Comparison of ENCODE assay signal across 16 cellular contexts in genomic region chr6:107801195-107801594, GRCh38. TPM values are rescaled to one million over a fixed set of nuclear protein-coding genes. Genes with fewer than 3 reads are reported as not detected.
DNase-seq lines count a peak whose midpoint lies in the region; ATAC-seq and TF ChIP-seq lines count a peak whose summit lies in the region.
"Had no signal": no experiment of that assay in that cellular context is flagged by ENCODE, and none has a peak within 500 bp of the region (broad histone marks: within the 10 kb centered on the region; RNA-seq: fewer than 3 reads in every experiment).

No MANE protein-coding gene starts in this region.

- H3K4me3 ChIP-seq in mammary epithelial cell (replicated peaks in 1 of 3; ENCODE audit: insufficient read depth in 1 of 3, low read depth in 2 of 3, low read length in 3 of 3): no peak overlapping the region
- no peak overlapping the region for H3K4me3 ChIP-seq in breast epithelium
- H3K4me3 ChIP-seq: MG63 had no signal

- H2AFZ ChIP-seq in mammary epithelial cell (ENCODE audit: low read depth, low read length): peak overlapping the region; percentile 43

- peak overlapping the region; percentile 1 for H3K27ac Mint-ChIP-seq in activated CD8-positive, alpha-beta T cell treated with anti-CD3 and anti-CD28 coated beads for 36 hours
- H3K27ac Mint-ChIP-seq in memory B cell: peak overlapping the region; percentile 3

- H3K9me3 ChIP-seq in mammary epithelial cell (replicated peaks; ENCODE audit: insufficient read depth, low read length) (no peaks in the 10 kb centered on the region), breast epithelium (no peaks in the 10 kb centered on the region)
- H3K9me3 ChIP-seq: MG63 had no signal

- no peaks in the 10 kb centered on the region for H3K36me3 ChIP-seq in mammary epithelial cell (ENCODE audit: insufficient read depth, low read length)
- no peaks in the 10 kb centered on the region for H3K36me3 ChIP-seq in breast epithelium
- H3K36me3 ChIP-seq: MG63 had no signal

- H3K4me2 ChIP-seq in mammary epithelial cell (ENCODE audit: insufficient read depth, low read depth, low read length): no peak overlapping the region

- H3K9me3 Mint-ChIP-seq in activated CD8-positive, alpha-beta T cell treated with anti-CD3 and anti-CD28 coated beads for 36 hours: peaks cover 7% of the 10 kb centered on the region
- no peaks in the 10 kb centered on the region for H3K9me3 Mint-ChIP-seq in memory B cell

- H4K20me1 ChIP-seq in mammary epithelial cell (ENCODE audit: insufficient read depth, low read length): no peaks in the 10 kb centered on the region

- DNase-seq in mammary epithelial cell (no peak), breast epithelium (ENCODE audit: low spot score in 2 of 2) (no peak), memory B cell (ENCODE audit: low spot score in 2 of 2) (no peak), anterior cingulate cortex (lab: John Stamatoyannopoulos, UW) (no peak)
- no peak for DNase-seq in activated CD8-positive, alpha-beta T cell treated with anti-CD3 and anti-CD28 coated beads for 36 hours
- DNase-seq: MG63, NCI-H1092 treated with DMSO at 0.1 percent for 48 hours, NCI-H1694 treated with DMSO at 0.1 percent for 48 hours, NCI-H446, NCI-H774, Right ventricle myocardium superior had no signal

- dilution Hi-C loops in mammary epithelial cell (cut with HindIII; ENCODE audit: low sequenced_read_pairs): no loop called here

- no peak for TF ChIP-seq POLR2A in breast epithelium (IDR thresholded peaks at IDR 0.05)

- in situ Hi-C loops in mammary epithelial cell (cut with MboI; ENCODE audit: low sequenced_read_pairs in 2 of 2): loop anchor here in 1 of 2 donors (5.0 kb wide), 1 partner anchor 46 kb away; no protein-coding TSS in a partner anchor

- TF ChIP-seq CTCF in mammary epithelial cell (conservative IDR thresholded peaks at IDR 0.05 in 1 of 2, IDR thresholded peaks at IDR 0.05 in 1 of 2; ENCODE audit: extremely low read depth in 1 of 2, insufficient read depth in 1 of 2, low read depth in 1 of 2, low read length in 2 of 2) (no peak), breast epithelium (IDR thresholded peaks at IDR 0.05) (no peak)
- no peak for TF ChIP-seq CTCF in activated CD8-positive, alpha-beta T cell treated with anti-CD3 and anti-CD28 coated beads for 36 hours (IDR thresholded peaks at IDR 0.05)

- H3K36me3 Mint-ChIP-seq in activated CD8-positive, alpha-beta T cell treated with anti-CD3 and anti-CD28 coated beads for 36 hours (ENCODE audit: low read depth): peaks cover 9% of the 10 kb centered on the region
- H3K36me3 Mint-ChIP-seq in memory B cell: peaks cover 3% of the 10 kb centered on the region

- H3K27ac ChIP-seq in mammary epithelial cell (ENCODE audit: insufficient read depth, low read depth, low read length): no peak overlapping the region
- no peak overlapping the region for H3K27ac ChIP-seq in breast epithelium

- intact Hi-C loops in mammary epithelial cell (cut with micrococcal nuclease): loop anchor here (2.0 kb wide), 1 partner anchor 20 kb away; no protein-coding TSS in a partner anchor
- intact Hi-C loops in breast epithelium (cut with DNase I; ENCODE audit: low total_unique reads): no loop called here
- intact Hi-C loops in activated CD8-positive, alpha-beta T cell treated with anti-CD3 and anti-CD28 coated beads for 36 hours (cut with micrococcal nuclease): loop anchor here (2.0 kb wide), 1 partner anchor 48 kb away; no protein-coding TSS in a partner anchor

- H3K27me3 ChIP-seq in mammary epithelial cell (ENCODE audit: insufficient read depth, low read length): no peaks in the 10 kb centered on the region
- no peaks in the 10 kb centered on the region for H3K27me3 ChIP-seq in breast epithelium

- CTCF ChIA-PET in mammary epithelial cell (lab: Charles Lee; ENCODE audit: low non-redundant PET): interaction anchor here (0.6 kb wide), 1 partner anchor 649 kb away, joined by 5 read pairs; no protein-coding TSS in a partner anchor
- CTCF ChIA-PET in activated CD8-positive, alpha-beta T cell treated with anti-CD3 and anti-CD28 coated beads for 36 hours (lab: Charles Lee): interaction anchor here (1.4 to 1.9 kb wide), 2 partner anchors 8 to 47 kb away, joined by 3 to 8 read pairs; no protein-coding TSS in a partner anchor

- H3K4me1 ChIP-seq in mammary epithelial cell (ENCODE audit: insufficient read depth, low read length) (peaks cover 4% of the 10 kb centered on the region), breast epithelium (no peaks in the 10 kb centered on the region)

- BruUV-seq in mammary epithelial cell (replicated peaks; lab: Mats Ljungman, UMichigan): no TSS peak

- WGBS in mammary epithelial cell (ENCODE audit: low coverage, missing lambda C conversion rate): 19% methylated on average over 6 of the region's 6 CpGs

- peaks cover 69% of the 10 kb centered on the region for H3K4me1 Mint-ChIP-seq in activated CD8-positive, alpha-beta T cell treated with anti-CD3 and anti-CD28 coated beads for 36 hours (ENCODE audit: low read depth)
- peaks cover 12% of the 10 kb centered on the region for H3K4me1 Mint-ChIP-seq in memory B cell

- POLR2A ChIA-PET in activated CD8-positive, alpha-beta T cell treated with anti-CD3 and anti-CD28 coated beads for 36 hours (lab: Charles Lee): interaction anchor here (0.8 to 1.5 kb wide), 3 partner anchors 9 to 23 kb away, joined by 3 to 6 read pairs (median 5); partner anchors contain the start of gene SCML4

- H3K79me2 ChIP-seq in mammary epithelial cell (ENCODE audit: insufficient read depth, low read length): no peaks in the 10 kb centered on the region

- no peak overlapping the region for H3K4me3 Mint-ChIP-seq in activated CD8-positive, alpha-beta T cell treated with anti-CD3 and anti-CD28 coated beads for 36 hours
- no peak overlapping the region for H3K4me3 Mint-ChIP-seq in memory B cell

- no peak for ATAC-seq in activated CD8-positive, alpha-beta T cell treated with anti-CD3 and anti-CD28 coated beads for 36 hours
- no peak for ATAC-seq in memory B cell (ENCODE audit: low read depth)
- ATAC-seq in HG03442 (IDR thresholded peaks at IDR 0.05; ENCODE audit: unreplicated experiment): no peak
- no peak for ATAC-seq in HG03520 (IDR thresholded peaks at IDR 0.05; ENCODE audit: unreplicated experiment)

- no peaks in the 10 kb centered on the region for H3K27me3 Mint-ChIP-seq in activated CD8-positive, alpha-beta T cell treated with anti-CD3 and anti-CD28 coated beads for 36 hours
- H3K27me3 Mint-ChIP-seq in memory B cell: no peaks in the 10 kb centered on the region

- H3K9ac ChIP-seq in mammary epithelial cell (ENCODE audit: insufficient read depth, low read length): no peak overlapping the region

RNA-seq across cellular contexts. Expression of gene SCML4, which starts 22.9 kb away (rescaled TPM):
- total RNA-seq in mammary epithelial cell (not detected), breast epithelium (1 to 10 TPM; 1.1 to 2.9 (median 2.9) TPM)
- not detected for polyA plus RNA-seq in mammary epithelial cell
- polyA minus RNA-seq in mammary epithelial cell: not detected
- total RNA-seq in activated CD8-positive, alpha-beta T cell treated with anti-CD3 and anti-CD28 coated beads for 36 hours: 10 to 100 TPM; 14.8 to 17.9 TPM
- total RNA-seq: A673, Daoy, H4 had no signal
